Comparison of ENCODE assay signal across 8 cellular contexts in genomic region chr22:48492371-48493320, GRCh38.
DNase-seq lines count a peak whose midpoint lies in the region; ATAC-seq and TF ChIP-seq lines count a peak whose summit lies in the region.

No MANE protein-coding gene starts in this region.

- CTCF ChIA-PET in Caco-2 (lab: Charles Lee) = no interaction called here

- no peaks in the 10 kb centered on the region for H3K36me3 Mint-ChIP-seq in Caco-2 (ENCODE audit: insufficient read depth, unreplicated experiment)

- H3K36me3 ChIP-seq in Caco-2 (ENCODE audit: control insufficient read depth, insufficient read depth, low read length) (no peaks in the 10 kb centered on the region), HAP-1 (replicated peaks) (no peaks in the 10 kb centered on the region), right atrium auricular region (no peaks in the 10 kb centered on the region)

- H3K4me1 ChIP-seq in Caco-2 (no peaks in the 10 kb centered on the region), HAP-1 (no peaks in the 10 kb centered on the region), right atrium auricular region (peaks cover 0 to 21% of the 10 kb centered on the region in 2 donors)

- in situ Hi-C loops in HAP-1 (cut with MboI; ENCODE audit: low sequenced_read_pairs) = no loop called here

- H3K9me3 ChIP-seq in Caco-2 (no peaks in the 10 kb centered on the region), HAP-1 (no peaks in the 10 kb centered on the region), right atrium auricular region (no peaks in the 10 kb centered on the region)

- TF ChIP-seq CTCF in Caco-2 (IDR thresholded peaks at IDR 0.05; ENCODE audit: insufficient read depth in 1 of 2, low read depth in 1 of 2, low read length in 1 of 2, severe bottlenecking in 1 of 2, unreplicated experiment in 1 of 2) = peak; percentile 63 to 72
- peak; percentile 44 to 79 for TF ChIP-seq CTCF in right atrium auricular region (IDR thresholded peaks at IDR 0.05)

- no peaks in the 10 kb centered on the region for H3K9me3 Mint-ChIP-seq in Caco-2 (ENCODE audit: unreplicated experiment)

- no peak overlapping the region for H3K4me3 Mint-ChIP-seq in Caco-2 (ENCODE audit: unreplicated experiment)

- POLR2A ChIA-PET in Caco-2 (lab: Charles Lee) = no interaction called here

- H3K4me3 ChIP-seq in Caco-2 (ENCODE audit: low read depth, low read length) (no peak overlapping the region), HAP-1 (no peak overlapping the region), right atrium auricular region (no peak overlapping the region)

- H3K27ac ChIP-seq in right atrium auricular region = no peak overlapping the region

- H3K27me3 ChIP-seq in Caco-2 (replicated peaks; ENCODE audit: control insufficient read depth, insufficient read depth, low read length) (no peaks in the 10 kb centered on the region), HAP-1 (ENCODE audit: low read depth) (peaks cover 11% of the 10 kb centered on the region; the same call in 1 of the 2 replicates), right atrium auricular region (peaks cover 6 to 18% of the 10 kb centered on the region in 2 donors)

- BruUV-seq in Caco-2 (replicated peaks; lab: Mats Ljungman, UMichigan) = no TSS peak

- intact Hi-C loops in Caco-2 (cut with micrococcal nuclease; ENCODE audit: unreplicated experiment) = no loop called here
- intact Hi-C loops in sciatic nerve (cut with DNase I) = loop anchor here (1.0 kb wide), 1 partner anchor 45 kb away; no protein-coding TSS in a partner anchor

- peak; percentile 60 to 62 for DNase-seq in Caco-2
- peak; percentile 45 to 62 for DNase-seq in HAP-1 (ENCODE audit: low spot score in 2 of 2)
- peak; percentile 79 for DNase-seq in NCI-H69 (lab: John Stamatoyannopoulos, UW)
- peak; percentile 49 for DNase-seq in amniotic epithelial cell (ENCODE audit: low read depth)
- peak; percentile 63 for DNase-seq in right atrium auricular region (ENCODE audit: low spot score)
- DNase-seq in sciatic nerve (ENCODE audit: low spot score) = peak; percentile 76
- no peak for DNase-seq in effector CD8-positive, alpha-beta T cell (lab: John Stamatoyannopoulos, UW)

- peak overlapping the region; percentile 50 for H3K27ac Mint-ChIP-seq in Caco-2 (ENCODE audit: unreplicated experiment)

- peaks cover 11% of the 10 kb centered on the region for H3K27me3 Mint-ChIP-seq in Caco-2 (ENCODE audit: insufficient read depth, unreplicated experiment)

- ATAC-seq in sciatic nerve = peak; percentile 82
- ATAC-seq in HG03342 (IDR thresholded peaks at IDR 0.05; ENCODE audit: unreplicated experiment) = no peak

- no peaks in the 10 kb centered on the region for H3K4me1 Mint-ChIP-seq in Caco-2 (ENCODE audit: low read depth, unreplicated experiment)
